In the genomic region with DNA sequence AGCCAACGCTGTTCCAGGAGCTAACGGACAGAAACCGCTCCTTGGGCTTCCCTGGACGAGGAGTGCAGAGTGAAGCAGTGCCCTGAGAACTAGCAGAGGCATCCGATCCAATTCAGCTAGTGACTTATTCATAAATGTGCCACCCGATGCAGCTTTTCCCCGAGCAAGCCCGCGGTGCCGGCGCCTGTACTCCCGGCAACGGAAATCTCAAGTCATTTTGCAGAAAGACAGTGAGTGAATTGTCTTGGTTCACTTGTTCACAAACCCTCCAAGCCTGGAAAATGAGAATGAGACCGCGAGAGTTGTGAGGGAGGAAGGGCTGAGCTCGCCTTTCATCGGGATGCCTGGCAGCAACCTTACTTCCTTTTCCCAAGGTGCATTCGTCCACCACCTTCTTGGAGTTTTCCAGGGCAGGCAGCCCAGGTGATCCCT, we compare ENCODE assay signal across 18 cellular contexts.
DNase-seq lines count a peak whose midpoint lies in the region; ATAC-seq and TF ChIP-seq lines count a peak whose summit lies in the region.
"Had no signal": no experiment of that assay in that cellular context is flagged by ENCODE, and none has a peak within 500 bp of the region (broad histone marks: within the 10 kb centered on the region; RNA-seq: fewer than 3 reads in every experiment).

No MANE protein-coding gene starts in this region.

- H3K27ac Mint-ChIP-seq in brain (peak overlapping the region in 4 of 5 experiments; percentile 35 to 68 (median 58)), endothelial cell (ENCODE audit: unreplicated experiment) (no peak overlapping the region)
- H3K27ac Mint-ChIP-seq in activated CD8-positive, alpha-beta T cell treated with anti-CD3 and anti-CD28 coated beads for 36 hours, result no peak overlapping the region
- H3K27ac Mint-ChIP-seq: activated naive CD8-positive, alpha-beta T cell treated with anti-CD3 and anti-CD28 coated beads for 36 hours; B cell had no signal

- H3K9me3 Mint-ChIP-seq in brain (no peaks in the 10 kb centered on the region), endothelial cell (ENCODE audit: unreplicated experiment) (no peaks in the 10 kb centered on the region)
- no peaks in the 10 kb centered on the region for H3K9me3 Mint-ChIP-seq in activated CD8-positive, alpha-beta T cell treated with anti-CD3 and anti-CD28 coated beads for 36 hours
- H3K9me3 Mint-ChIP-seq: activated naive CD8-positive, alpha-beta T cell treated with anti-CD3 and anti-CD28 coated beads for 36 hours; nephron progenitor cell had no signal

- H3K27ac ChIP-seq in skeletal muscle tissue (ENCODE audit: low read depth, low read length) (peak overlapping the region; percentile 53), brain microvascular endothelial cell (no peak overlapping the region)
- H3K27ac ChIP-seq: epithelial cell of prostate, PC-9 had no signal

- H3K4me3 Mint-ChIP-seq in brain (peak overlapping the region in 3 of 5 experiments; percentile 19 to 62 (median 36)), endothelial cell (ENCODE audit: unreplicated experiment) (no peak overlapping the region)
- H3K4me3 Mint-ChIP-seq in activated CD8-positive, alpha-beta T cell treated with anti-CD3 and anti-CD28 coated beads for 36 hours, result no peak overlapping the region
- H3K4me3 Mint-ChIP-seq: activated naive CD8-positive, alpha-beta T cell treated with anti-CD3 and anti-CD28 coated beads for 36 hours; B cell; nephron progenitor cell had no signal

- H3K27me3 ChIP-seq in HAP-1 (ENCODE audit: low read depth), result no peaks in the 10 kb centered on the region
- no peaks in the 10 kb centered on the region for H3K27me3 ChIP-seq in skeletal muscle tissue (ENCODE audit: control insufficient read depth in 3 of 3, insufficient read depth in 3 of 3, low read length in 3 of 3)
- H3K27me3 ChIP-seq in brain microvascular endothelial cell (replicated peaks), result no peaks in the 10 kb centered on the region

- POLR2A ChIA-PET in activated CD8-positive, alpha-beta T cell treated with anti-CD3 and anti-CD28 coated beads for 36 hours (lab: Charles Lee), result interaction anchor here (0.6 kb wide), 1 partner anchor 110 kb away, joined by 3 read pairs; no protein-coding TSS in a partner anchor

- H3K27me3 Mint-ChIP-seq in brain (peaks cover 4% of the 10 kb centered on the region), endothelial cell (ENCODE audit: unreplicated experiment) (peaks cover 7% of the 10 kb centered on the region)
- H3K27me3 Mint-ChIP-seq in activated CD8-positive, alpha-beta T cell treated with anti-CD3 and anti-CD28 coated beads for 36 hours, result no peaks in the 10 kb centered on the region
- H3K27me3 Mint-ChIP-seq: activated naive CD8-positive, alpha-beta T cell treated with anti-CD3 and anti-CD28 coated beads for 36 hours had no signal

- TF ChIP-seq CTCF in brain (conservative IDR thresholded peaks at IDR 0.05) (no peak), brain microvascular endothelial cell (IDR thresholded peaks at IDR 0.05; ENCODE audit: low read depth, low read length, missing control alignments) (no peak), endothelial cell (IDR thresholded peaks at IDR 0.05; ENCODE audit: unreplicated experiment) (no peak)
- TF ChIP-seq CTCF in activated CD8-positive, alpha-beta T cell treated with anti-CD3 and anti-CD28 coated beads for 36 hours (IDR thresholded peaks at IDR 0.05), result no peak

- DNase-seq in HAP-1 (ENCODE audit: low spot score in 2 of 2), result peak; percentile 3 to 18
- peak; percentile 37 for DNase-seq in left lobe of liver (ENCODE audit: low spot score)
- DNase-seq in brain microvascular endothelial cell, result no peak
- DNase-seq in endothelial cell (ENCODE audit: low spot score), result no peak
- DNase-seq in activated CD8-positive, alpha-beta T cell treated with anti-CD3 and anti-CD28 coated beads for 36 hours, result no peak
- DNase-seq: activated naive CD8-positive, alpha-beta T cell treated with anti-CD3 and anti-CD28 coated beads for 36 hours; DMS153; NCI-H524 treated with DMSO at 0.1 percent for 48 hours; nephron progenitor cell; PC-9 had no signal

- no peaks in the 10 kb centered on the region for H3K36me3 Mint-ChIP-seq in brain
- H3K36me3 Mint-ChIP-seq in endothelial cell (ENCODE audit: low read depth, unreplicated experiment), result no peaks in the 10 kb centered on the region
- no peaks in the 10 kb centered on the region for H3K36me3 Mint-ChIP-seq in activated CD8-positive, alpha-beta T cell treated with anti-CD3 and anti-CD28 coated beads for 36 hours (ENCODE audit: low read depth)
- H3K36me3 Mint-ChIP-seq: activated naive CD8-positive, alpha-beta T cell treated with anti-CD3 and anti-CD28 coated beads for 36 hours had no signal

- peaks cover 15% of the 10 kb centered on the region for H3K4me1 ChIP-seq in HAP-1
- peaks cover 33 to 79% (median 44%) of the 10 kb centered on the region in 3 donors for H3K4me1 ChIP-seq in skeletal muscle tissue (ENCODE audit: control insufficient read depth in 3 of 3, insufficient read depth in 3 of 3, low read length in 3 of 3)

- peak overlapping the region; percentile 61 to 77 (median 70) for H3K9ac ChIP-seq in skeletal muscle tissue (ENCODE audit: low read depth in 1 of 3, low read length in 3 of 3)

- H3K36me3 ChIP-seq in HAP-1 (replicated peaks), result no peaks in the 10 kb centered on the region
- no peaks in the 10 kb centered on the region for H3K36me3 ChIP-seq in skeletal muscle tissue (ENCODE audit: control insufficient read depth in 3 of 3, insufficient read depth in 3 of 3, low read length in 3 of 3)
- no peaks in the 10 kb centered on the region for H3K36me3 ChIP-seq in brain microvascular endothelial cell (replicated peaks)

- in situ Hi-C loops in HAP-1 (cut with MboI; ENCODE audit: low sequenced_read_pairs) (no loop called here), brain microvascular endothelial cell (cut with HindIII; ENCODE audit: low pct_ligation_motif_present, low sequenced_read_pairs) (no loop called here)

- H3K4me1 Mint-ChIP-seq in brain (peaks cover 68% of the 10 kb centered on the region), endothelial cell (ENCODE audit: unreplicated experiment) (peaks cover 10% of the 10 kb centered on the region)
- no peaks in the 10 kb centered on the region for H3K4me1 Mint-ChIP-seq in activated CD8-positive, alpha-beta T cell treated with anti-CD3 and anti-CD28 coated beads for 36 hours (ENCODE audit: low read depth)
- H3K4me1 Mint-ChIP-seq: activated naive CD8-positive, alpha-beta T cell treated with anti-CD3 and anti-CD28 coated beads for 36 hours; B cell had no signal

- intact Hi-C loops in activated CD8-positive, alpha-beta T cell treated with anti-CD3 and anti-CD28 coated beads for 36 hours (cut with micrococcal nuclease), result no loop called here

- ATAC-seq in left lobe of liver, result no peak
- no peak for ATAC-seq in GM18867 (IDR thresholded peaks at IDR 0.05; ENCODE audit: unreplicated experiment)
- no peak for ATAC-seq in activated CD8-positive, alpha-beta T cell treated with anti-CD3 and anti-CD28 coated beads for 36 hours
- ATAC-seq: HCT116, K562 had no signal

- H3K9me3 ChIP-seq in HAP-1 (no peaks in the 10 kb centered on the region), skeletal muscle tissue (ENCODE audit: control insufficient read depth in 3 of 3, low read length in 3 of 3) (no peaks in the 10 kb centered on the region)

- CTCF ChIA-PET in activated CD8-positive, alpha-beta T cell treated with anti-CD3 and anti-CD28 coated beads for 36 hours (lab: Charles Lee), result interaction anchor here (1.3 kb wide), 1 partner anchor 66 kb away, joined by 4 read pairs; no protein-coding TSS in a partner anchor

- no peak overlapping the region for H3K4me3 ChIP-seq in HAP-1
- peak overlapping the region; percentile 58 to 66 (median 59) for H3K4me3 ChIP-seq in skeletal muscle tissue (ENCODE audit: low read length in 3 of 3)
- H3K4me3 ChIP-seq in brain microvascular endothelial cell (ENCODE audit: low read depth, low read length), result no peak overlapping the region
- H3K4me3 ChIP-seq: K562, PC-9, smooth muscle cell had no signal

Comparison
In these comparisons a context has a peak if more than half of its experiments do, and no peak if none do; other contexts are left out.
1. DNase-seq: peak in HAP-1 (2 of 2) and left lobe of liver (single experiment); none in brain microvascular endothelial cell (single experiment), endothelial cell (single experiment) and activated CD8-positive, alpha-beta T cell treated with anti-CD3 and anti-CD28 coated beads for 36 hours (single experiment).
2. H3K4me3 ChIP-seq: peak in skeletal muscle tissue (3 of 3); none in HAP-1 (single experiment) and brain microvascular endothelial cell (single experiment).
3. H3K27ac Mint-ChIP-seq: peak in brain (4 of 5); none in endothelial cell (single experiment) and activated CD8-positive, alpha-beta T cell treated with anti-CD3 and anti-CD28 coated beads for 36 hours (single experiment).
4. H3K4me3 Mint-ChIP-seq: peak in brain (3 of 5); none in endothelial cell (single experiment) and activated CD8-positive, alpha-beta T cell treated with anti-CD3 and anti-CD28 coated beads for 36 hours (single experiment).